22 cellular contexts compared by ENCODE assay signal in the genomic region with DNA sequence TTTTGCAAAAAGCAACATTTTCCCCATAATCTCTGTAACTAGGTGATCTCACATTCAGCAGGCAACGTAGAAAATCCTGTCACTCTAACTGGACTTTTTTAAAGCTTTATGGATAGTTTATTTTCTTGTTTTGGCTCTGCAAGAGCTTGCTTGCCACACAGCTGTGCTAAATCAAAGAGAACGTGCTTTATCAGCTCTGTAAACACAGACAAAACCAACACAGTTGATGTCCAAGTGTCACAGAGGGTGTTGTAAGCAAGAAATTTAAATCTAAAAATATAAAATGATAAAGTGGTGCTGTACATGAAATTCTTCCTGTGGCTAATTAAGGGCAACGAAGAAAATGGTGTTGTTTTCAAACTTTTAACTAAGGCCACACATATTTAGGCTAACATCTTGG.
A peak's percentile ranks its signal among the peaks of the same experiment; 100 is the strongest.
DNase-seq lines count a peak whose midpoint lies in the region; ATAC-seq and TF ChIP-seq lines count a peak whose summit lies in the region.
"Had no signal": no experiment of that assay in that cellular context is flagged by ENCODE, and none has a peak within 500 bp of the region (broad histone marks: within the 10 kb centered on the region; RNA-seq: fewer than 3 reads in every experiment).

No MANE protein-coding gene starts in this region.

- no peaks in the 10 kb centered on the region for H3K36me3 Mint-ChIP-seq in GM23338 (ENCODE audit: low read depth)
- no peaks in the 10 kb centered on the region for H3K36me3 Mint-ChIP-seq in CD8-positive, alpha-beta T cell
- H3K36me3 Mint-ChIP-seq: CD4-positive, alpha-beta memory T cell; T-cell had no signal

- H3K4me2 ChIP-seq in GM23248 (ENCODE audit: unreplicated experiment) (no peak overlapping the region), GM23338 (no peak overlapping the region), PC-9 (no peak overlapping the region)

- H3K27me3 ChIP-seq in GM23248 (replicated peaks; ENCODE audit: insufficient read depth) (no peaks in the 10 kb centered on the region), GM23338 (ENCODE audit: insufficient read depth) (no peaks in the 10 kb centered on the region), PC-9 (ENCODE audit: insufficient read depth, low read depth) (no peaks in the 10 kb centered on the region), right lobe of liver (no peaks in the 10 kb centered on the region)
- no peaks in the 10 kb centered on the region for H3K27me3 ChIP-seq in CD8-positive, alpha-beta T cell (ENCODE audit: insufficient read depth, low read length)
- H3K27me3 ChIP-seq: MG63, SJCRH30 had no signal

- H3K9me3 Mint-ChIP-seq in GM23338, result no peaks in the 10 kb centered on the region
- peaks cover 7% of the 10 kb centered on the region for H3K9me3 Mint-ChIP-seq in CD8-positive, alpha-beta T cell
- H3K9me3 Mint-ChIP-seq: H9 had no signal

- intact Hi-C loops in PC-9 (cut with micrococcal nuclease; ENCODE audit: unreplicated experiment), result no loop called here
- intact Hi-C loops in right lobe of liver (cut with DNase I), result no loop called here
- intact Hi-C loops in CD8-positive, alpha-beta T cell (cut with DNase I, micrococcal nuclease), result no loop called here

- H3K4me3 ChIP-seq in GM23248 (no peak overlapping the region), GM23338 (no peak overlapping the region), PC-9 (no peak overlapping the region), right lobe of liver (no peak overlapping the region)
- H3K4me3 ChIP-seq in CD8-positive, alpha-beta T cell (ENCODE audit: low read depth, low read length), result no peak overlapping the region
- H3K4me3 ChIP-seq: K562, MG63, SJCRH30 had no signal

- peaks cover 2% of the 10 kb centered on the region for H3K9me3 ChIP-seq in GM23248 (ENCODE audit: low read depth)
- no peaks in the 10 kb centered on the region for H3K9me3 ChIP-seq in PC-9 (ENCODE audit: insufficient read depth, low read depth)
- H3K9me3 ChIP-seq in right lobe of liver, result no peaks in the 10 kb centered on the region
- no peaks in the 10 kb centered on the region for H3K9me3 ChIP-seq in CD8-positive, alpha-beta T cell (ENCODE audit: low read length)
- H3K9me3 ChIP-seq: Caco-2, MG63, SJCRH30 had no signal

- no peak for TF ChIP-seq CTCF in GM23338 (conservative IDR thresholded peaks at IDR 0.05; ENCODE audit: low read depth in 2 of 2)
- no peak for TF ChIP-seq CTCF in PC-9 (conservative IDR thresholded peaks at IDR 0.05)
- no peak for TF ChIP-seq CTCF in right lobe of liver (IDR thresholded peaks at IDR 0.05)
- no peak for TF ChIP-seq CTCF in CD8-positive, alpha-beta T cell (IDR thresholded peaks at IDR 0.05)

- no TSS peak for BruUV-seq in PC-9 (replicated peaks; lab: Mats Ljungman, UMichigan)

- no peaks in the 10 kb centered on the region for H3K36me3 ChIP-seq in GM23248 (ENCODE audit: low read depth)
- H3K36me3 ChIP-seq in GM23338 (ENCODE audit: insufficient read depth), result no peaks in the 10 kb centered on the region
- no peaks in the 10 kb centered on the region for H3K36me3 ChIP-seq in PC-9 (ENCODE audit: low read depth)
- H3K36me3 ChIP-seq in right lobe of liver, result no peaks in the 10 kb centered on the region
- no peaks in the 10 kb centered on the region for H3K36me3 ChIP-seq in CD8-positive, alpha-beta T cell (ENCODE audit: insufficient read depth, low read length)
- H3K36me3 ChIP-seq: MG63, SJCRH30 had no signal

- CTCF ChIA-PET in PC-9 (lab: Charles Lee), result no interaction called here
- CTCF ChIA-PET in CD8-positive, alpha-beta T cell (lab: Charles Lee), result no interaction called here

- no peaks in the 10 kb centered on the region for H3K4me1 ChIP-seq in GM23248 (ENCODE audit: insufficient read depth)
- H3K4me1 ChIP-seq in GM23338 (ENCODE audit: insufficient read depth), result no peaks in the 10 kb centered on the region
- H3K4me1 ChIP-seq in PC-9 (replicated peaks; ENCODE audit: insufficient read depth), result no peaks in the 10 kb centered on the region
- no peaks in the 10 kb centered on the region for H3K4me1 ChIP-seq in right lobe of liver
- H3K4me1 ChIP-seq in CD8-positive, alpha-beta T cell (ENCODE audit: insufficient read depth, low read length), result no peaks in the 10 kb centered on the region
- H3K4me1 ChIP-seq: Caco-2, SJCRH30 had no signal

- H3K4me3 Mint-ChIP-seq in GM23338, result no peak overlapping the region
- no peak overlapping the region for H3K4me3 Mint-ChIP-seq in CD8-positive, alpha-beta T cell
- H3K4me3 Mint-ChIP-seq: CD4-positive, alpha-beta memory T cell; H9; T-cell had no signal

- H3K27ac ChIP-seq in GM23248 (no peak overlapping the region), GM23338 (ENCODE audit: low read depth) (0 out of 2 replicates have a peak overlapping the region, but pooled peaks have one; percentile 35), PC-9 (no peak overlapping the region), right lobe of liver (no peak overlapping the region)
- no peak overlapping the region for H3K27ac ChIP-seq in CD8-positive, alpha-beta T cell (ENCODE audit: low read depth, low read length)
- H3K27ac ChIP-seq: SJCRH30 had no signal

- 22 to 27% methylated on average over 3 of the region's 3 CpGs for WGBS in GM23248 (ENCODE audit: low coverage in 1 of 2, low lambda C conversion rate in 2 of 2, missing lambda C conversion rate in 2 of 2), 2 experiments
- 19% methylated on average over 3 of the region's 3 CpGs for WGBS in right lobe of liver (ENCODE audit: insufficient coverage, low coverage, low lambda C conversion rate, missing lambda C conversion rate)

- POLR2A ChIA-PET in PC-9 (lab: Charles Lee; ENCODE audit: unreplicated experiment), result no interaction called here
- POLR2A ChIA-PET in CD8-positive, alpha-beta T cell (lab: Charles Lee), result no interaction called here

- H3K9me2 ChIP-seq in GM23248 (ENCODE audit: insufficient read depth) (no peaks in the 10 kb centered on the region), GM23338 (ENCODE audit: insufficient read depth) (no peaks in the 10 kb centered on the region), PC-9 (ENCODE audit: insufficient read depth) (no peaks in the 10 kb centered on the region; the same call in 1 of the 2 replicates)

- DNase-seq in GM23248 (no peak), GM23338 (ENCODE audit: low spot score) (no peak), PC-9 (no peak), right lobe of liver (no peak)
- DNase-seq in CD8-positive, alpha-beta T cell, result no peak
- DNase-seq: C1 segment of cervical spinal cord; Caco-2; CD4-positive, alpha-beta memory T cell; DND-41; H9; Kasumi-1; MG63; NCI-H2029 treated with DMSO at 0.1 percent for 48 hours; NCI-H226; NCI-H524; NCI-H748 treated with DMSO at 0.1 percent for 48 hours; SJCRH30; T-cell had no signal

- H3K79me2 ChIP-seq in GM23248 (ENCODE audit: insufficient read depth) (no peaks in the 10 kb centered on the region), GM23338 (replicated peaks; ENCODE audit: insufficient read depth) (no peaks in the 10 kb centered on the region), PC-9 (ENCODE audit: low read depth) (no peaks in the 10 kb centered on the region)

- H3K4me1 Mint-ChIP-seq in GM23338, result no peaks in the 10 kb centered on the region
- no peaks in the 10 kb centered on the region for H3K4me1 Mint-ChIP-seq in CD8-positive, alpha-beta T cell (ENCODE audit: low read depth)
- H3K4me1 Mint-ChIP-seq: CD4-positive, alpha-beta memory T cell; T-cell had no signal

- no peak for ATAC-seq in GM23338
- ATAC-seq in right lobe of liver, result peak; percentile 33 to 87 (median 71)
- no peak for ATAC-seq in HG03439 (IDR thresholded peaks at IDR 0.05; ENCODE audit: unreplicated experiment)
- ATAC-seq in GM19324 (IDR thresholded peaks at IDR 0.05; ENCODE audit: low FRiP score, unreplicated experiment), result no peak
- no peak for ATAC-seq in CD8-positive, alpha-beta T cell
- ATAC-seq: K562, Right ventricle myocardium inferior, T-cell had no signal

- H3K27ac Mint-ChIP-seq in GM23338, result no peak overlapping the region
- no peak overlapping the region for H3K27ac Mint-ChIP-seq in CD8-positive, alpha-beta T cell
- H3K27ac Mint-ChIP-seq: H9, T-cell had no signal

- H3K27me3 Mint-ChIP-seq in GM23338 (ENCODE audit: insufficient read depth, low read depth, poor library complexity), result peaks cover 2% of the 10 kb centered on the region
- H3K27me3 Mint-ChIP-seq in CD8-positive, alpha-beta T cell (ENCODE audit: low read depth), result no peaks in the 10 kb centered on the region
- H3K27me3 Mint-ChIP-seq: T-cell had no signal

- H3K9ac ChIP-seq in GM23248, result no peak overlapping the region

- H4K20me1 ChIP-seq in GM23248 (ENCODE audit: insufficient read depth), result no peaks in the 10 kb centered on the region
- H4K20me1 ChIP-seq in GM23338 (replicated peaks; ENCODE audit: insufficient read depth), result no peaks in the 10 kb centered on the region
- H4K20me1 ChIP-seq in PC-9 (ENCODE audit: insufficient read depth), result no peaks in the 10 kb centered on the region

- peak overlapping the region; percentile 20; the same call in 1 of the 2 replicates for H2AFZ ChIP-seq in GM23248
- peak overlapping the region; percentile 24; the same call in 1 of the 2 replicates for H2AFZ ChIP-seq in GM23338
- 0 out of 2 replicates have a peak overlapping the region, but pooled peaks have one; percentile 28 for H2AFZ ChIP-seq in PC-9

- in situ Hi-C loops in GM23248 (cut with MboI), result no loop called here

- no peak for TF ChIP-seq POLR2A in right lobe of liver (IDR thresholded peaks at IDR 0.05)

- no peaks in the 10 kb centered on the region for H3F3A ChIP-seq in GM23248 (ENCODE audit: insufficient read depth)
- H3F3A ChIP-seq in GM23338 (replicated peaks; ENCODE audit: low read depth), result no peaks in the 10 kb centered on the region
- H3F3A ChIP-seq in PC-9 (ENCODE audit: insufficient read depth, low read depth), result no peaks in the 10 kb centered on the region

TF ChIP-seq in GM23338, 12 proteins besides CTCF, POLR2A, EP300 and RAD21 (continues in another document):
- TF ChIP-seq JUNB (IDR thresholded peaks at IDR 0.05; ENCODE audit: unreplicated experiment), result no peak
- TF ChIP-seq ZNF114 (CRISPR knock-in tag; IDR thresholded peaks at IDR 0.05), result no peak

Comparison
In these comparisons a context has a peak if more than half of its experiments do, and no peak if none do; other contexts are left out.
1. ATAC-seq: peak in right lobe of liver (4 of 4); none in GM23338 (single experiment), HG03439 (single experiment), GM19324 (single experiment) and CD8-positive, alpha-beta T cell (single experiment).
2. Peak in every context shown above with its lines, with median percentiles within 50 percentile points of each other: H2AFZ ChIP-seq.